In genomic region chr10:103715430-103715829, GRCh38 we compare ENCODE assay signal across 15 cellular contexts.
A peak's percentile ranks its signal among the peaks of the same experiment; 100 is the strongest.
DNase-seq lines count a peak whose midpoint lies in the region; ATAC-seq and TF ChIP-seq lines count a peak whose summit lies in the region.
"Had no signal": no experiment of that assay in that cellular context is flagged by ENCODE, and none has a peak within 500 bp of the region (broad histone marks: within the 10 kb centered on the region; RNA-seq: fewer than 3 reads in every experiment).

No MANE protein-coding gene starts in this region.

- H3K4me3 ChIP-seq in RWPE2 (ENCODE audit: severe bottlenecking) (no peak overlapping the region), esophagus (ENCODE audit: low read depth in 1 of 2, low read length in 2 of 2) (no peak overlapping the region), trophoblast cell (ENCODE audit: low read depth, low read length) (no peak overlapping the region), ascending aorta (no peak overlapping the region)
- H3K4me3 ChIP-seq: colonic mucosa, thoracic aorta had no signal

- peak overlapping the region; percentile 53 for H2BK5ac ChIP-seq in trophoblast cell (ENCODE audit: low read depth, low read length, poor library complexity)

- peaks cover 2% of the 10 kb centered on the region for H3K79me2 ChIP-seq in trophoblast cell (ENCODE audit: control insufficient read depth, insufficient read depth, low read length, poor library complexity)

- no peak overlapping the region for H2AFZ ChIP-seq in trophoblast cell (ENCODE audit: insufficient read depth, low read length, poor library complexity)

- no peak overlapping the region for H3K23ac ChIP-seq in trophoblast cell (ENCODE audit: low read length)

- peak overlapping the region; percentile 95 for H2BK120ac ChIP-seq in trophoblast cell (ENCODE audit: insufficient read depth, low read length, poor library complexity)

- DNase-seq in EL = peak; percentile 89
- no peak for DNase-seq in RWPE2 (ENCODE audit: low spot score)
- DNase-seq in trophoblast cell = peak; percentile 70 to 83
- no peak for DNase-seq in NCI-H1048 (lab: John Stamatoyannopoulos, UW)
- no peak for DNase-seq in ascending aorta (ENCODE audit: low spot score in 2 of 2)
- DNase-seq in activated CD4-positive, alpha-beta T cell treated with anti-CD3 and anti-CD28 coated beads, Interleukin-2, amount 50 U/mL, for 4 hours = no peak
- DNase-seq in activated CD4-positive, alpha-beta T cell treated with anti-CD3 and anti-CD28 coated beads, Interleukin-2, amount 50 U/mL, for 48 hours = no peak
- DNase-seq: activated T-cell treated with anti-CD3 and anti-CD28 coated beads for 4 hours, colonic mucosa, DMS 273 treated with DMSO at 0.1 percent for 48 hours, natural killer cell, NCI-H82, T-helper 2 cell had no signal

- peaks cover 25% of the 10 kb centered on the region for H3K79me1 ChIP-seq in trophoblast cell (ENCODE audit: low read length)

- no peak overlapping the region for H3K9ac ChIP-seq in trophoblast cell (ENCODE audit: low read length)

- no peak for TF ChIP-seq CTCF in RWPE2 (IDR thresholded peaks at IDR 0.05; ENCODE audit: poor library complexity, severe bottlenecking)
- no peak for TF ChIP-seq CTCF in ascending aorta (IDR thresholded peaks at IDR 0.05)

- ATAC-seq in RWPE2 (ENCODE audit: low read depth) = peak; percentile 37
- ATAC-seq: natural killer cell had no signal

- H3K36me3 ChIP-seq in RWPE2 (ENCODE audit: low read depth) (peaks cover 36% of the 10 kb centered on the region), esophagus (ENCODE audit: control insufficient read depth in 2 of 2, insufficient read depth in 2 of 2, low read length in 1 of 2) (peaks cover 0 to 29% of the 10 kb centered on the region in 2 donors), trophoblast cell (ENCODE audit: control insufficient read depth in 1 of 2, insufficient read depth in 2 of 2, low read length in 2 of 2) (no peaks in the 10 kb centered on the region), ascending aorta (peaks cover 0 to 3% of the 10 kb centered on the region in 2 donors)
- H3K36me3 ChIP-seq: colonic mucosa, thoracic aorta had no signal

- H4K12ac ChIP-seq in trophoblast cell (ENCODE audit: low read depth, low read length) = no peak overlapping the region

- peak overlapping the region; percentile 97 for H4K91ac ChIP-seq in trophoblast cell (ENCODE audit: low read depth, low read length)

- no peak overlapping the region for H3K4me2 ChIP-seq in trophoblast cell (ENCODE audit: low read length)

- H3K4me1 ChIP-seq in RWPE2 (ENCODE audit: insufficient read depth, poor library complexity, severe bottlenecking) (peaks cover 33% of the 10 kb centered on the region), esophagus (ENCODE audit: control insufficient read depth in 2 of 2, insufficient read depth in 2 of 2, low read length in 1 of 2) (peaks cover 9 to 31% of the 10 kb centered on the region in 2 donors), trophoblast cell (ENCODE audit: control insufficient read depth in 1 of 2, insufficient read depth in 2 of 2, low read length in 2 of 2) (peaks cover 28 to 31% of the 10 kb centered on the region in 2 experiments), ascending aorta (no peaks in the 10 kb centered on the region)
- H3K4me1 ChIP-seq: colonic mucosa had no signal

- no peaks in the 10 kb centered on the region for H3K9me3 ChIP-seq in RWPE2 (ENCODE audit: severe bottlenecking)
- H3K9me3 ChIP-seq in esophagus (ENCODE audit: control insufficient read depth in 2 of 2, insufficient read depth in 1 of 2, low read depth in 1 of 2, low read length in 1 of 2) = no peaks in the 10 kb centered on the region
- no peaks in the 10 kb centered on the region for H3K9me3 ChIP-seq in trophoblast cell (ENCODE audit: insufficient read depth, low read depth, low read length)
- no peaks in the 10 kb centered on the region for H3K9me3 ChIP-seq in ascending aorta
- H3K9me3 ChIP-seq: colonic mucosa, thoracic aorta had no signal

- WGBS in esophagus, 2 donors = 47 to 57% methylated on average over 8 of the region's 8 CpGs
- no CpG with 5 or more reads among the region's 8 CpGs for WGBS in trophoblast cell (ENCODE audit: extremely low coverage, insufficient coverage, insufficient read length)

- peak overlapping the region; percentile 96 for H2BK12ac ChIP-seq in trophoblast cell (ENCODE audit: low read length)

- H3K27me3 ChIP-seq in RWPE2 (ENCODE audit: insufficient read depth, poor library complexity, severe bottlenecking) (no peaks in the 10 kb centered on the region), esophagus (ENCODE audit: control insufficient read depth in 1 of 2, insufficient read depth in 2 of 2, low read length in 2 of 2) (no peaks in the 10 kb centered on the region), trophoblast cell (ENCODE audit: insufficient read depth, low read length) (no peaks in the 10 kb centered on the region), ascending aorta (no peaks in the 10 kb centered on the region)
- H3K27me3 ChIP-seq: colonic mucosa had no signal

- peak overlapping the region; percentile 25 for H4K8ac ChIP-seq in trophoblast cell (ENCODE audit: low read depth, low read length)

- H3K27ac ChIP-seq in RWPE2 (ENCODE audit: poor library complexity, severe bottlenecking) = peak overlapping the region; percentile 72
- peak overlapping the region; percentile 92 to 96 for H3K27ac ChIP-seq in esophagus (ENCODE audit: low read depth in 2 of 2, low read length in 1 of 2)
- H3K27ac ChIP-seq in trophoblast cell (ENCODE audit: low read depth, low read length) = no peak overlapping the region
- no peak overlapping the region for H3K27ac ChIP-seq in ascending aorta
- H3K27ac ChIP-seq: colonic mucosa, thoracic aorta had no signal

- peak overlapping the region; percentile 42 for H2AK5ac ChIP-seq in trophoblast cell (ENCODE audit: low read length)

- peak overlapping the region; percentile 85 for H3K14ac ChIP-seq in trophoblast cell (ENCODE audit: low read length)

- H3K4ac ChIP-seq in trophoblast cell (ENCODE audit: low read depth, low read length) = peak overlapping the region; percentile 66

- intact Hi-C loops in ascending aorta (cut with DNase I) = no loop called here

- peak overlapping the region; percentile 88 for H3K18ac ChIP-seq in trophoblast cell (ENCODE audit: low read length)

Comparison
In these comparisons a context has a peak if more than half of its experiments do, and no peak if none do; other contexts are left out.
1. DNase-seq: peak in EL (single experiment) and trophoblast cell (2 of 2); none in RWPE2 (single experiment), NCI-H1048 (single experiment), ascending aorta (0 of 2), activated CD4-positive, alpha-beta T cell treated with anti-CD3 and anti-CD28 coated beads, Interleukin-2, amount 50 U/mL, for 4 hours (0 of 2) and activated CD4-positive, alpha-beta T cell treated with anti-CD3 and anti-CD28 coated beads, Interleukin-2, amount 50 U/mL, for 48 hours (0 of 2).
2. H3K27ac ChIP-seq: peak in RWPE2 (single experiment) and esophagus (2 of 2); none in trophoblast cell (single experiment) and ascending aorta (0 of 2).